19 cellular contexts compared by ENCODE assay signal in the genomic region with DNA sequence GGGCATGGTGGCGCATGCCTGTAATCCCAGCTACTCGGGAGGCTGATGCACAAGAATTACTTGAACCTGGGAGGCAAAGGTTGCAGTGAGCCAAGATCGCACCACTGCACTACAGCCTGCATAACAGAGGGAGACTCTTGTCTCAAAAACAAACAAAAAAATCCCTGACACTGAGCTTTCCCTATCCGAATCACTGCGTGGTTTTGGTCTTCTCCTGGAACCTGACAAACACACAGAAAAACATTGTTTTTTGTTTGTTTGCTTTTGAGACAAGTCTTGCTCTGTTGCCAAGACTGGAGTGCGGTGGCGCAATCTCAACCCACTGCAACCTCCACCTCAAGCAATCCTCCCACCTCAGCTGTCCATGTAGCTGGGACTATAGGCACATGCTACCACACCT. TPM values are rescaled to one million over a fixed set of nuclear protein-coding genes. Genes with fewer than 3 reads are reported as not detected.
"Had no signal": no experiment of that assay in that cellular context is flagged by ENCODE, and none has a peak within 500 bp of the region (broad histone marks: within the 10 kb centered on the region; RNA-seq: fewer than 3 reads in every experiment).

No MANE protein-coding gene starts in this region.

- H3K9me3 ChIP-seq: body of pancreas, left ventricle myocardium inferior, spleen, upper lobe of right lung had no signal

- H3K9me3 Mint-ChIP-seq: activated CD4-positive, alpha-beta memory T cell treated with anti-CD3 and anti-CD28 coated beads, Interleukin-2, amount 10 ng/mL, durations not matched to agents 7 days and 5 days; activated naive CD4-positive, alpha-beta T cell treated with anti-CD3 and anti-CD28 coated beads, Interleukin-2, amount 10 ng/mL, durations not matched to agents 7 days and 5 days; activated T-cell treated with anti-CD3 and anti-CD28 coated beads, Interleukin-2, amount 50 U/mL, for 72 hours; natural killer cell; T-cell had no signal

- DNase-seq: activated CD4-positive, alpha-beta memory T cell treated with anti-CD3 and anti-CD28 coated beads, Interleukin-2, amount 10 ng/mL, durations not matched to agents 7 days and 5 days; activated effector memory CD4-positive, alpha-beta T cell treated with Interleukin-2 at 50 U/mL for 16 hours; activated naive CD4-positive, alpha-beta T cell treated with anti-CD3 and anti-CD28 coated beads, Interleukin-2, amount 10 ng/mL, durations not matched to agents 7 days and 5 days; activated T-cell treated with anti-CD3 and anti-CD28 coated beads, Interleukin-2, amount 50 U/mL, for 72 hours; anterior cingulate cortex; body of pancreas; effector CD4-positive, alpha-beta T cell; foreskin keratinocyte; left ventricle myocardium inferior; midbrain; natural killer cell; retina; spleen; stimulated activated CD4-positive, alpha-beta T cell treated with anti-CD3 and anti-CD28 coated beads, Interleukin-4, amount 100 ng/mL, for 1 hour; stimulated activated naive CD4-positive, alpha-beta T cell treated with Interleukin-2 at 50 U/mL for 16 hours; T-cell; upper lobe of right lung; WERI-Rb-1 had no signal

- H3K27me3 Mint-ChIP-seq: activated CD4-positive, alpha-beta memory T cell treated with anti-CD3 and anti-CD28 coated beads, Interleukin-2, amount 10 ng/mL, durations not matched to agents 7 days and 5 days; activated naive CD4-positive, alpha-beta T cell treated with anti-CD3 and anti-CD28 coated beads, Interleukin-2, amount 10 ng/mL, durations not matched to agents 7 days and 5 days; T-cell had no signal

- H3K36me3 ChIP-seq: cardiac muscle cell, upper lobe of right lung had no signal

- H3K27me3 ChIP-seq: body of pancreas, cardiac muscle cell, foreskin keratinocyte, spleen, upper lobe of right lung had no signal

- H3K4me1 Mint-ChIP-seq: activated CD4-positive, alpha-beta memory T cell treated with anti-CD3 and anti-CD28 coated beads, Interleukin-2, amount 10 ng/mL, durations not matched to agents 7 days and 5 days; activated naive CD4-positive, alpha-beta T cell treated with anti-CD3 and anti-CD28 coated beads, Interleukin-2, amount 10 ng/mL, durations not matched to agents 7 days and 5 days; T-cell had no signal

- H3K4me3 ChIP-seq: body of pancreas, cardiac muscle cell, left ventricle myocardium inferior, spleen, upper lobe of right lung had no signal

- H3K27ac ChIP-seq: body of pancreas, cardiac muscle cell, foreskin keratinocyte, left ventricle myocardium inferior, spleen, upper lobe of right lung, WERI-Rb-1 had no signal

- H3K4me3 Mint-ChIP-seq: activated CD4-positive, alpha-beta memory T cell treated with anti-CD3 and anti-CD28 coated beads, Interleukin-2, amount 10 ng/mL, durations not matched to agents 7 days and 5 days; activated naive CD4-positive, alpha-beta T cell treated with anti-CD3 and anti-CD28 coated beads, Interleukin-2, amount 10 ng/mL, durations not matched to agents 7 days and 5 days; activated T-cell treated with anti-CD3 and anti-CD28 coated beads, Interleukin-2, amount 50 U/mL, for 72 hours; natural killer cell; T-cell had no signal

- H3K27ac Mint-ChIP-seq: activated CD4-positive, alpha-beta memory T cell treated with anti-CD3 and anti-CD28 coated beads, Interleukin-2, amount 10 ng/mL, durations not matched to agents 7 days and 5 days; activated naive CD4-positive, alpha-beta T cell treated with anti-CD3 and anti-CD28 coated beads, Interleukin-2, amount 10 ng/mL, durations not matched to agents 7 days and 5 days; activated T-cell treated with anti-CD3 and anti-CD28 coated beads, Interleukin-2, amount 50 U/mL, for 72 hours; T-cell had no signal

- ATAC-seq: activated T-cell treated with anti-CD3 and anti-CD28 coated beads, Interleukin-2, amount 50 U/mL, for 72 hours; body of pancreas; foreskin keratinocyte; natural killer cell; T-cell; upper lobe of right lung had no signal

- H3K4me1 ChIP-seq: body of pancreas, foreskin keratinocyte, left ventricle myocardium inferior, spleen, upper lobe of right lung had no signal

RNA-seq across cellular contexts. Expression of a gene that starts 50.4 kb away (rescaled TPM):
- total RNA-seq: cardiac muscle cell, foreskin keratinocyte had no signal
- polyA plus RNA-seq: foreskin keratinocyte had no signal
